27 cellular contexts compared by ENCODE assay signal in the genomic region with DNA sequence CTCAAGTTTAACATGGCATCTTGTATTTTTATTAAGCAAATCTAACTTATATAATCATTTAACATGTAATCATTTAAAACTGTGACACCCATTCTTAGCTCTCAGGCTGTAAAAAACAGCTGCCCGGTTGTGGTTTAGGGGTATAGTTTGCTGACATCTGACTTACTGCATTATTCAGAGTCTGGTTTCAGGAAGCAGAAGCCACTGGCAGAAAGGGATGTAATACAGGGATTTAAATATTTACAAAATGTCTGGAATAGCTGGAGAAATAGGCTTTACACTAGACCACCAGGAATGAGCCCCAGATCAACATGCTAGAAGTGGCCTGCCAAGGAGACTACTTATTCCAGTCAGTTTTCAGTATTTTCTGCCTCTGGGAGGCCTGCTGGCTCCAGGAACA.
"Had no signal": no experiment of that assay in that cellular context is flagged by ENCODE, and none has a peak within 500 bp of the region (broad histone marks: within the 10 kb centered on the region; RNA-seq: fewer than 3 reads in every experiment).

No MANE protein-coding gene starts in this region.

- H3K36me3 ChIP-seq: brain microvascular endothelial cell, cardiac muscle cell, WERI-Rb-1 had no signal

- DNase-seq: activated CD4-positive, alpha-beta T cell treated with anti-CD3 and anti-CD28 coated beads for 36 hours; activated CD4-positive, alpha-beta T cell treated with anti-CD3 and anti-CD28 coated beads, Interleukin-2, amount 50 U/mL, for 4 hours; activated CD8-positive, alpha-beta T cell treated with anti-CD3 and anti-CD28 coated beads, Interleukin-2, amount 10 ng/mL, durations not matched to agents 7 days and 5 days; activated effector memory CD4-positive, alpha-beta T cell treated with anti-CD3 and anti-CD28 coated beads, Interleukin-2, amount 50 U/mL, for 16 hours; activated naive CD4-positive, alpha-beta T cell treated with Interleukin-2 at 50 U/mL for 16 hours; activated naive CD8-positive, alpha-beta T cell treated with anti-CD3 and anti-CD28 coated beads, Interleukin-2, amount 50 U/mL, for 24 hours; activated T-cell treated with anti-CD3 and anti-CD28 coated beads, Interleukin-2, amount 50 U/mL, for 4 hours; amygdala; brain microvascular endothelial cell; Karpas-422; NCI-H1105; NCI-H1436; NCI-H1694 treated with DMSO at 0.1 percent for 48 hours; NCI-H2081 treated with DMSO at 0.1 percent for 48 hours; NCI-H2171; NCI-H2227 treated with DMSO at 0.1 percent for 48 hours; NCI-H446 treated with DMSO at 0.1 percent for 48 hours; NCI-H524 treated with DMSO at 0.1 percent for 48 hours; NCI-H774; SIG-M5; T-cell; T-helper 2 cell; WERI-Rb-1 had no signal

- H3K27ac ChIP-seq: brain microvascular endothelial cell, cardiac muscle cell, WERI-Rb-1 had no signal

- H3K4me3 ChIP-seq: cardiac muscle cell, K562, SK-N-MC had no signal

- H3K27me3 ChIP-seq: brain microvascular endothelial cell, cardiac muscle cell had no signal

- ATAC-seq: activated CD4-positive, alpha-beta T cell treated with anti-CD3 and anti-CD28 coated beads for 36 hours; activated CD8-positive, alpha-beta T cell treated with anti-CD3 and anti-CD28 coated beads, Interleukin-2, amount 10 ng/mL, durations not matched to agents 7 days and 5 days; activated naive CD4-positive, alpha-beta T cell treated with anti-CD3 and anti-CD28 coated beads, Interleukin-2, amount 50 U/mL, for 72 hours; activated naive CD8-positive, alpha-beta T cell treated with anti-CD3 and anti-CD28 coated beads, Interleukin-2, amount 50 U/mL, for 24 hours; activated T-cell treated with anti-CD3 and anti-CD28 coated beads, Interleukin-2, amount 50 U/mL, for 4 hours; K562; T-cell had no signal
